Comparison of ENCODE assay signal across 8 cellular contexts in the genomic region with DNA sequence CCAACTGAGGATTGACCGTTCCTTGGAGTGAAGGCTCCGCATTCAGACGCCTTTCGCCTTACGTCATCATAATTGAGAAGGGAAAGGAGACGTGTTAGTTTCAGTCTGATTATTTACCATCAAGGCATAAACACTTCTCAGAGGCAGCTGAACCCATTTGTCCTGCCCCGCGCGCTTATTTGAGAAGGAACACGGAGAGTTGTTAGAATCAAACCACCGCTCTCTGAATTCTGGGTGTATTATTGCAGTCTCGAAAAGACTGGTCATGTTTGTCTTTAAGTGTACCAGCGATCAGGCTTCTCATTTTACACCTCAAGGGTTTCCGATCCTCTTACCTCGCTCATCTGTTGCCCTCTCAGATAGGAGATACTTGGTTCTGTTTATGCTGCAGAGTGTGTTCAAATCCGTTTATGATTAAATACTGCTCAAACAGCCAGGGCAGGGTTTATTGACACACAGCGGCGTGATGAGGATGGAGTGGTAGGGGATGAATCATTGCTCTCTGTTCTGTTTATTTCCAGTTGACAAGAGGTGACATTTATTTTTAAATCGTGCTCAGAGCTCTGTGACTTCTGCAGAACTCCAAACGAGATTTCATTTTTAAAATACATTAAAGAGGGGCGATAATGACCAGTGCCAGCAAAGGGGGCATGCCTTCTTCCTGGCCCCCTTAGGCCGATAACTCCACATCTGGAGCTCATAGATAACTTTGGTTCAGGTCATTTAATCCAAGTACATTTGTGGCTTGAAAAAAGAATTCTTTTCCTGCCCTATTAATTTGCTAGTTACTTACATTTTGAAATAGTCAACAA. TPM values are rescaled to one million over a fixed set of nuclear protein-coding genes. Genes with fewer than 3 reads are reported as not detected.
DNase-seq lines count a peak whose midpoint lies in the region; ATAC-seq and TF ChIP-seq lines count a peak whose summit lies in the region.

No MANE protein-coding gene starts in this region.

- TSS peak; percentile 18 for BruUV-seq in Panc1 (replicated peaks; lab: Mats Ljungman, UMichigan)

- TF ChIP-seq POLR2A in heart left ventricle (IDR thresholded peaks at IDR 0.05), result no peak

- TF ChIP-seq CTCF in heart left ventricle (IDR thresholded peaks at IDR 0.05) (no peak), Panc1 (IDR thresholded peaks at IDR 0.05) (no peak), lower lobe of right lung (IDR thresholded peaks at IDR 0.05) (no peak)

- H3K4me1 ChIP-seq in heart left ventricle (peaks cover 9 to 80% (median 50%) of the 10 kb centered on the region in 12 donors), Panc1 (ENCODE audit: control insufficient read depth, insufficient read depth, low read length) (peaks cover 11% of the 10 kb centered on the region), lower lobe of right lung (peaks cover 63% of the 10 kb centered on the region)

- H3K36me3 ChIP-seq in heart left ventricle (peaks cover 0 to 6% (median 0%) of the 10 kb centered on the region in 9 donors), Panc1 (ENCODE audit: control insufficient read depth, insufficient read depth, low read length) (no peaks in the 10 kb centered on the region), lower lobe of right lung (no peaks in the 10 kb centered on the region)

- POLR2A ChIA-PET in Panc1 (lab: Charles Lee), result interaction anchor here (0.5 to 0.6 kb wide), 2 partner anchors 21 to 1612 kb away, joined by 4 to 10 read pairs; no protein-coding TSS in a partner anchor

- H3K4me3 ChIP-seq in heart left ventricle (peak overlapping the region in 1 of 12 donors; percentile 26), Panc1 (ENCODE audit: low read depth in 2 of 2, low read length in 2 of 2) (no peak overlapping the region), lower lobe of right lung (peak overlapping the region; percentile 24)

- peak overlapping the region in 5 of 12 donors; percentile 7 to 66 (median 27) for H3K27ac ChIP-seq in heart left ventricle
- H3K27ac ChIP-seq in Panc1 (ENCODE audit: low read length), result 0 out of 2 replicates have a peak overlapping the region, but pooled peaks have one; percentile 7
- peak overlapping the region; percentile 60 for H3K27ac ChIP-seq in lower lobe of right lung

- WGBS in heart left ventricle, 4 donors, result 75 to 78% (median 77%) methylated on average over 22 of the region's 22 CpGs

- H3K27me3 ChIP-seq in heart left ventricle (no peaks in the 10 kb centered on the region), Panc1 (ENCODE audit: control insufficient read depth, insufficient read depth, low read length) (no peaks in the 10 kb centered on the region), lower lobe of right lung (ENCODE audit: low read depth) (no peaks in the 10 kb centered on the region)

- DNase-seq in heart left ventricle, result no peak
- no peak for DNase-seq in left cardiac atrium
- peak; percentile 60 for DNase-seq in Panc1 (ENCODE audit: low read depth, low spot score)
- no peak for DNase-seq in lower lobe of right lung
- no peak for DNase-seq in effector CD4-positive, alpha-beta T cell
- DNase-seq in stimulated activated CD4-positive, alpha-beta T cell treated with anti-CD3 and anti-CD28 coated beads, Interleukin-4, amount 100 ng/mL, for 24 hours, result no peak

- peak in 3 of 4 donors; percentile 20 to 42 (median 21) for ATAC-seq in heart left ventricle
- no peak for ATAC-seq in left cardiac atrium
- ATAC-seq in HG03432 (IDR thresholded peaks at IDR 0.05; ENCODE audit: unreplicated experiment), result peak; percentile 60
- ATAC-seq in Panc1, result peak; percentile 63
- peak; percentile 50 to 78 for ATAC-seq in lower lobe of right lung
- no peak for ATAC-seq in GM19397 (IDR thresholded peaks at IDR 0.05; ENCODE audit: unreplicated experiment)

- intact Hi-C loops in heart left ventricle (cut with DNase I), result no loop called here
- intact Hi-C loops in left cardiac atrium (cut with DNase I), result no loop called here
- intact Hi-C loops in Panc1 (cut with micrococcal nuclease; ENCODE audit: unreplicated experiment), result no loop called here
- intact Hi-C loops in lower lobe of right lung (cut with DNase I), result no loop called here

- H3K9me3 ChIP-seq in heart left ventricle, result no peaks in the 10 kb centered on the region
- H3K9me3 ChIP-seq in Panc1 (ENCODE audit: control insufficient read depth, insufficient read depth, low read depth, low read length), result no peaks in the 10 kb centered on the region
- no peaks in the 10 kb centered on the region for H3K9me3 ChIP-seq in lower lobe of right lung

- in situ Hi-C loops in Panc1 (cut with HindIII; ENCODE audit: low pct_unique_long_range_greater_than_20kb, low sequenced_read_pairs), result no loop called here

- CTCF ChIA-PET in Panc1 (lab: Charles Lee), result no interaction called here

RNA-seq across cellular contexts. Expression of a gene that starts 30.5 kb away (rescaled TPM):
- 10 to 100 TPM; 12.4 to 43.7 (median 22.5) TPM for total RNA-seq in heart left ventricle
- 1 to 10 TPM; 9.3 to 9.4 TPM for polyA plus RNA-seq in heart left ventricle
- total RNA-seq in left cardiac atrium, result 10 to 100 TPM; 17.5 to 22.1 TPM
- 72.7 TPM for total RNA-seq in Panc1 (2021; ENCODE audit: unreplicated experiment)
- 17.7 TPM for polyA plus RNA-seq in Panc1 (2012; ENCODE audit: insufficient read length)
- 28.8 TPM for total RNA-seq in lower lobe of right lung

Comparison
In these comparisons a context has a peak if more than half of its experiments do, and no peak if none do; other contexts are left out.
1. ATAC-seq: peak in heart left ventricle (3 of 4), HG03432 (single experiment), Panc1 (single experiment) and lower lobe of right lung (2 of 2); none in left cardiac atrium (0 of 2) and GM19397 (single experiment).